Comparison of ENCODE assay signal across 2 cellular contexts in genomic region chr4:96874657-96875056, GRCh38.
TF ChIP-seq lines count a peak whose summit lies in the region.

No MANE protein-coding gene starts in this region.

TF ChIP-seq in GM23338, 12 proteins besides CTCF, POLR2A, EP300 and RAD21:
- TF ChIP-seq NANOG (IDR thresholded peaks at IDR 0.05; ENCODE audit: borderline replicate concordance) (peak; percentile 51; the same call in 1 of the 2 replicates), ZNF331 (CRISPR knock-in tag; IDR thresholded peaks at IDR 0.05; ENCODE audit: low read depth) (no peak)

TF ChIP-seq in H1, 55 proteins besides CTCF, POLR2A, EP300 and RAD21:
- TF ChIP-seq TEAD4 (IDR thresholded peaks at IDR 0.05; ENCODE audit: low read depth, low read length) (peak; percentile 56; the same call in 1 of the 2 replicates), SRF (IDR thresholded peaks at IDR 0.05; ENCODE audit: low read depth, low read length) (no peak)
